In the genomic region with DNA sequence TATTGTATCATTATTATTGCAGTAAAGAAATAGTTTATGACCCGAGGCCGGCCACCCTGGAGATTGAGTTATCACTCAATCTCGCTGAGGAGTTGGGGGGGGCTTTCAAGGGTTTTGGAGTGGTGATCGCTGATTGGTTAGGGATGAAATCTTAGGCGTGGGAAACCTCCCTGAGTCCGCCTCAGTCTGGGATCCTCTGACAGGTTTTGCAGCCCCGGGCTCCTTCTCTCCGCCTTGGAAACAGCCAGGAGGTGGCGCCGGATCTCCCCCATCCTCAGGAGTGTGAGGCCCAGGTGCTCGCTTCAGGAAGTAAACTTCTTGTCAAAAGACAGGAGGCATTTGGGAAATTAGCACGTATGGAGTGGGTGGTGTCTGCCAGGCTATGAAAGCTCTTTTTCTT, we compare ENCODE assay signal across 8 cellular contexts. TPM values are rescaled to one million over a fixed set of nuclear protein-coding genes. Genes with fewer than 3 reads are reported as not detected.
A peak's percentile ranks its signal among the peaks of the same experiment; 100 is the strongest.
DNase-seq lines count a peak whose midpoint lies in the region; ATAC-seq, FAIRE-seq and TF ChIP-seq lines count a peak whose summit lies in the region.

No MANE protein-coding gene starts in this region.

- peak; percentile 89 to 94 for ATAC-seq in A549
- ATAC-seq in HG03039 (IDR thresholded peaks at IDR 0.05; ENCODE audit: unreplicated experiment), result no peak
- no peak for ATAC-seq in HG03460 (IDR thresholded peaks at IDR 0.05; ENCODE audit: unreplicated experiment)

- H3K4me1 ChIP-seq in A549 (peaks cover 18% of the 10 kb centered on the region; the same call in 2 of the 3 replicates), osteoblast (ENCODE audit: insufficient read depth, low read length) (peaks cover 5% of the 10 kb centered on the region)

- CTCF ChIA-PET in A549 (lab: Yijun Ruan, JAX), result interaction anchor here (0.9 to 2.0 kb wide), 4 partner anchors 10 to 42 kb away, joined by 3 to 6 read pairs (median 4); no protein-coding TSS in a partner anchor

- no peak for TF ChIP-seq POLR2A in A549 (IDR thresholded peaks at IDR 0.05; ENCODE audit: low read length)

- TF ChIP-seq RAD21 in A549 (conservative IDR thresholded peaks at IDR 0.05 in 1 of 2, IDR thresholded peaks at IDR 0.05 in 1 of 2), result peak; percentile 40 to 41; a peak in 3 of 5 replicates

- H3K9me3 ChIP-seq in A549, result no peaks in the 10 kb centered on the region
- no peaks in the 10 kb centered on the region for H3K9me3 ChIP-seq in osteoblast (ENCODE audit: low read depth, low read length)

- TF ChIP-seq EP300 in A549 (IDR thresholded peaks at IDR 0.05), result no peak

- in situ Hi-C loops in GM13976 (cut with MboI; ENCODE audit: low sequenced_read_pairs, unreplicated experiment), result no loop called here

- H4K20me1 ChIP-seq in osteoblast (ENCODE audit: insufficient read depth, low read length), result no peaks in the 10 kb centered on the region

- FAIRE-seq in A549 (lab: Jason Lieb, UNC), result no peak

- H3K36me3 ChIP-seq in osteoblast (ENCODE audit: insufficient read depth, low read length), result no peaks in the 10 kb centered on the region

- TF ChIP-seq CTCF in A549 (IDR thresholded peaks at IDR 0.05) (peak; percentile 44), GM13976 (IDR thresholded peaks at IDR 0.05; ENCODE audit: borderline replicate concordance, control extremely low read depth, extremely low read depth, insufficient read depth, missing control alignments) (peak; percentile 18), cardiac fibroblast (IDR thresholded peaks at IDR 0.05; ENCODE audit: low read depth, low read length) (peak; percentile 43), osteoblast (IDR thresholded peaks at IDR 0.05; ENCODE audit: extremely low read depth, low read depth, low read length) (peak; percentile 50)

- peak overlapping the region; percentile 51 for H2AFZ ChIP-seq in osteoblast (ENCODE audit: low read length)

- no peaks in the 10 kb centered on the region for H3K79me2 ChIP-seq in osteoblast (ENCODE audit: insufficient read depth, low read length)

- H3K4me2 ChIP-seq in A549 (peak overlapping the region; percentile 48), osteoblast (ENCODE audit: insufficient read depth, low read length) (no peak overlapping the region)

- POLR2A ChIA-PET in A549 (lab: Yijun Ruan, JAX), result no interaction called here

- H3K27ac ChIP-seq in A549 (peak overlapping the region; percentile 65 to 67; a peak in 4 of 6 replicates), osteoblast (ENCODE audit: low read depth, low read length) (no peak overlapping the region)

- 16% methylated on average over 10 of the region's 12 CpGs for WGBS in A549 (ENCODE audit: missing lambda C conversion rate)

- DNase-seq in A549 (ENCODE audit: low read depth in 1 of 2, low spot score in 1 of 2), result peak; percentile 33 to 68
- DNase-seq in GM13976 (ENCODE audit: low spot score), result no peak
- DNase-seq in NCI-H524 treated with DMSO at 0.1 percent for 48 hours (lab: John Stamatoyannopoulos, UW), result peak; percentile 66
- peak; percentile 26 for DNase-seq in cardiac fibroblast (ENCODE audit: low read depth in 2 of 2)
- DNase-seq in osteoblast (ENCODE audit: insufficient read length, low spot score, missing footprints), result no peak
- no peak for DNase-seq in MV-4-11 (lab: John Stamatoyannopoulos, UW)

- H3K27me3 ChIP-seq in osteoblast (ENCODE audit: insufficient read depth, low read length), result peaks cover 9% of the 10 kb centered on the region

- no peak overlapping the region for H3K4me3 ChIP-seq in A549
- no peak overlapping the region for H3K4me3 ChIP-seq in cardiac fibroblast (replicated peaks in 1 of 2; ENCODE audit: low read depth in 2 of 2, low read length in 2 of 2)
- H3K4me3 ChIP-seq in osteoblast (ENCODE audit: insufficient read depth, low read length), result no peak overlapping the region

TF ChIP-seq in A549, 52 proteins besides CTCF, POLR2A, EP300 and RAD21:
- TF ChIP-seq TFCP2L1 (CRISPR knock-in tag; IDR thresholded peaks at IDR 0.05), result no peak
- TF ChIP-seq SMC3 (IDR thresholded peaks at IDR 0.05), result peak; percentile 45; the same call in 2 of the 3 replicates
TF ChIP-seq in A549: peak in this region for 1.

RNA-seq across cellular contexts. Expression of a gene that starts 41.1 kb away (rescaled TPM):
- polyA plus RNA-seq in A549 (2011; rRNA removed), result 172 and 180 TPM in 2 replicates
- 56.5 and 74.7 TPM in 2 replicates for polyA plus RNA-seq in A549 (2012; cell fraction: cytosol; rRNA removed)
- polyA plus RNA-seq in A549 (2012; cell fraction: nucleus; rRNA removed), result 124 and 128 TPM in 2 replicates
- polyA plus RNA-seq in A549 (2017; fragmentation: RNase III; extraction: RNeasy Plus Mini Kit Qiagen cat#74134 plus additional on column Dnase treatment), result 93.5 to 96.4 TPM (median 96.2 TPM) in 3 replicates
- polyA minus RNA-seq in A549 (2011; rRNA and poly(A)+ RNA removed), result 224 and 251 TPM in 2 replicates
- 350 and 355 TPM in 2 replicates for total RNA-seq in osteoblast

Comparison
In these comparisons a context has a peak if more than half of its experiments do, and no peak if none do; other contexts are left out.
1. ATAC-seq: peak in A549 (2 of 2); none in HG03039 (single experiment) and HG03460 (single experiment).
2. DNase-seq: peak in A549 (2 of 2), NCI-H524 treated with DMSO at 0.1 percent for 48 hours (single experiment) and cardiac fibroblast (2 of 2); none in GM13976 (single experiment), osteoblast (single experiment) and MV-4-11 (single experiment).
3. Peak in every context shown above with its lines, with median percentiles within 50 percentile points of each other: CTCF ChIP-seq.